8 cellular contexts compared by ENCODE assay signal in genomic region chr1:234722904-234723588, GRCh38.
DNase-seq lines count a peak whose midpoint lies in the region; ATAC-seq and TF ChIP-seq lines count a peak whose summit lies in the region.

No MANE protein-coding gene starts in this region.

- H3K36me3 ChIP-seq in prostate gland (no peaks in the 10 kb centered on the region), urinary bladder (ENCODE audit: insufficient read depth) (no peaks in the 10 kb centered on the region)

- 21% methylated on average over 23 of the region's 23 CpGs for WGBS in prostate gland
- 33% methylated on average over 23 of the region's 23 CpGs for WGBS in urinary bladder

- H3K36me3 Mint-ChIP-seq in activated naive CD4-positive, alpha-beta T cell treated with anti-CD3 and anti-CD28 coated beads, Interleukin-2, amount 50 U/mL, for 24 hours = no peaks in the 10 kb centered on the region

- H3K4me3 ChIP-seq in HFF-Myc (replicated peaks; ENCODE audit: low read depth, low read length) = peak overlapping the region; percentile 23
- no peak overlapping the region for H3K4me3 ChIP-seq in prostate gland
- H3K4me3 ChIP-seq in urinary bladder (ENCODE audit: low read depth, low read length) = no peak overlapping the region

- no peak for TF ChIP-seq CTCF in HFF-Myc (IDR thresholded peaks at IDR 0.05; ENCODE audit: low read depth, low read length, missing control alignments)
- no peak for TF ChIP-seq CTCF in prostate gland (IDR thresholded peaks at IDR 0.05)
- TF ChIP-seq CTCF in GM10266 (IDR thresholded peaks at IDR 0.05; ENCODE audit: control insufficient read depth, insufficient read depth, low read depth, missing control alignments) = no peak

- H3K9me3 ChIP-seq in prostate gland = no peaks in the 10 kb centered on the region

- H3K4me1 ChIP-seq in prostate gland (replicated peaks) = peaks cover 47% of the 10 kb centered on the region
- H3K4me1 ChIP-seq in urinary bladder (ENCODE audit: insufficient read depth) = no peaks in the 10 kb centered on the region

- H3K27ac Mint-ChIP-seq in activated naive CD4-positive, alpha-beta T cell treated with anti-CD3 and anti-CD28 coated beads, Interleukin-2, amount 50 U/mL, for 24 hours = peak overlapping the region; percentile 93

- peak overlapping the region; percentile 70 for H3K4me3 Mint-ChIP-seq in activated naive CD4-positive, alpha-beta T cell treated with anti-CD3 and anti-CD28 coated beads, Interleukin-2, amount 50 U/mL, for 24 hours

- intact Hi-C loops in Right ventricle myocardium superior (cut with DNase I) (loop anchor here (5.0 to 10.0 kb wide), 5 partner anchors 162 to 274 kb away; no protein-coding TSS in a partner anchor), prostate gland (cut with DNase I) (loop anchor here (2.0 to 5.0 kb wide), 6 partner anchors 144 to 324 kb away; no protein-coding TSS in a partner anchor)

- no peak for TF ChIP-seq POLR2A in prostate gland (IDR thresholded peaks at IDR 0.05)

- peaks cover 74% of the 10 kb centered on the region for H3K4me1 Mint-ChIP-seq in activated naive CD4-positive, alpha-beta T cell treated with anti-CD3 and anti-CD28 coated beads, Interleukin-2, amount 50 U/mL, for 24 hours

- H3K27ac ChIP-seq in prostate gland (peak overlapping the region; percentile 95 to 97), urinary bladder (ENCODE audit: low read depth) (peak overlapping the region; percentile 84)

- ATAC-seq in Right ventricle myocardium superior (ENCODE audit: poor library complexity) (peak; percentile 23), HG03280 (IDR thresholded peaks at IDR 0.05; ENCODE audit: unreplicated experiment) (no peak)

- no peaks in the 10 kb centered on the region for H3K27me3 ChIP-seq in prostate gland (replicated peaks; ENCODE audit: insufficient read depth)

- DNase-seq in HFF-Myc (ENCODE audit: extremely low read depth, low read depth) (no peak), SIG-M5 (lab: John Stamatoyannopoulos, UW) (peak; percentile 79), Right ventricle myocardium superior (peak; percentile 74), prostate gland (ENCODE audit: low spot score) (peak; percentile 63), GM10266 (ENCODE audit: extremely low spot score) (no peak)

- H3K27me3 Mint-ChIP-seq in activated naive CD4-positive, alpha-beta T cell treated with anti-CD3 and anti-CD28 coated beads, Interleukin-2, amount 50 U/mL, for 24 hours = no peaks in the 10 kb centered on the region

- no peaks in the 10 kb centered on the region for H3K9me3 Mint-ChIP-seq in activated naive CD4-positive, alpha-beta T cell treated with anti-CD3 and anti-CD28 coated beads, Interleukin-2, amount 50 U/mL, for 24 hours

Comparison
In these comparisons a context has a peak if more than half of its experiments do, and no peak if none do; other contexts are left out.
1. DNase-seq: peak in SIG-M5 (single experiment), Right ventricle myocardium superior (single experiment) and prostate gland (single experiment); none in HFF-Myc (single experiment) and GM10266 (single experiment).